15 cellular contexts compared by ENCODE assay signal in genomic region chr6:137097057-137097456, GRCh38. TPM values are rescaled to one million over a fixed set of nuclear protein-coding genes. Genes with fewer than 3 reads are reported as not detected.
DNase-seq lines count a peak whose midpoint lies in the region; ATAC-seq lines count a peak whose summit lies in the region.
"Had no signal": no experiment of that assay in that cellular context is flagged by ENCODE, and none has a peak within 500 bp of the region (broad histone marks: within the 10 kb centered on the region; RNA-seq: fewer than 3 reads in every experiment).

No MANE protein-coding gene starts in this region.

- DNase-seq in GM23248: peak; percentile 35
- DNase-seq in myocyte (ENCODE audit: low read depth): peak; percentile 43
- no peak for DNase-seq in H7
- DNase-seq in activated CD8-positive, alpha-beta memory T cell treated with anti-CD3 and anti-CD28 coated beads, Interleukin-2, amount 50 U/mL, for 4 hours: no peak
- DNase-seq: activated CD4-positive, alpha-beta T cell treated with anti-CD3 and anti-CD28 coated beads, Interleukin-2, amount 50 U/mL, for 48 hours; NCI-H187; NCI-H774; spleen; substantia nigra had no signal

- no peak overlapping the region for H3K4me2 ChIP-seq in GM23248 (ENCODE audit: unreplicated experiment)

- no peaks in the 10 kb centered on the region for H3K4me1 ChIP-seq in GM23248 (ENCODE audit: insufficient read depth)

- ATAC-seq in GM18873 (IDR thresholded peaks at IDR 0.05; ENCODE audit: low FRiP score, unreplicated experiment) (peak; percentile 47), HG03460 (IDR thresholded peaks at IDR 0.05; ENCODE audit: unreplicated experiment) (peak; percentile 37), GM21360 (IDR thresholded peaks at IDR 0.05; ENCODE audit: unreplicated experiment) (no peak)
- ATAC-seq: activated T-helper 17 cell treated with anti-CD3 and anti-CD28 coated beads, Interleukin-2, amount 50 U/mL, for 72 hours; HCT116 had no signal

- no peaks in the 10 kb centered on the region for H3K79me2 ChIP-seq in GM23248 (ENCODE audit: insufficient read depth)

- no peak overlapping the region for H3K4me3 ChIP-seq in GM23248
- H3K4me3 ChIP-seq in H7 (ENCODE audit: insufficient read depth, low read depth, low read length): no peak overlapping the region
- H3K4me3 ChIP-seq: spleen had no signal

- no peaks in the 10 kb centered on the region for H3K9me3 ChIP-seq in GM23248 (ENCODE audit: low read depth)
- H3K9me3 ChIP-seq: spleen had no signal

- no peak overlapping the region for H3K9ac ChIP-seq in GM23248

- H3K27me3 ChIP-seq in GM23248 (replicated peaks; ENCODE audit: insufficient read depth) (no peaks in the 10 kb centered on the region), H7 (ENCODE audit: control insufficient read depth, insufficient read depth, low read length) (no peaks in the 10 kb centered on the region)
- H3K27me3 ChIP-seq: spleen had no signal

- H3K9me2 ChIP-seq in GM23248 (ENCODE audit: insufficient read depth): no peaks in the 10 kb centered on the region

- in situ Hi-C loops in GM23248 (cut with MboI): loop anchor here (10.0 kb wide), 1 partner anchor 218 kb away; no protein-coding TSS in a partner anchor

- no peaks in the 10 kb centered on the region for H4K20me1 ChIP-seq in GM23248 (ENCODE audit: insufficient read depth)

- no peaks in the 10 kb centered on the region for H3K36me3 ChIP-seq in GM23248 (ENCODE audit: low read depth)
- no peaks in the 10 kb centered on the region for H3K36me3 ChIP-seq in H7 (replicated peaks; ENCODE audit: control insufficient read depth, insufficient read depth, low read length)
- H3K36me3 ChIP-seq: spleen had no signal

- H2AFZ ChIP-seq in GM23248: no peak overlapping the region

- no peaks in the 10 kb centered on the region for H3F3A ChIP-seq in GM23248 (ENCODE audit: insufficient read depth)

- H3K27ac ChIP-seq in GM23248: no peak overlapping the region
- H3K27ac ChIP-seq: C4-2B had no signal

RNA-seq across cellular contexts. Expression of gene IL20RA, which starts 52.3 kb away (rescaled TPM):
- 0.13 TPM in 1 of 2 replicates, not detected in the other for total RNA-seq in GM23248 (2014; rRNA removed; shearing (Covaris generic))
- polyA plus RNA-seq in GM23248 (2016; fragmentation: Nextera tagmentation; extraction: Ambion mirVana): not detected in 2 replicates
- total RNA-seq in myocyte: 6.4 and 6.7 TPM in 2 replicates
- 6.3 TPM for polyA plus RNA-seq in myocyte (2012)
- 0.26 and 0.28 TPM in 2 replicates for total RNA-seq in H7 (2014; rRNA removed; shearing (Covaris generic))
- total RNA-seq: spleen had no signal

Comparison
In these comparisons a context has a peak if more than half of its experiments do, and no peak if none do; other contexts are left out.
1. DNase-seq: peak in GM23248 (single experiment) and myocyte (single experiment); none in H7 (single experiment) and activated CD8-positive, alpha-beta memory T cell treated with anti-CD3 and anti-CD28 coated beads, Interleukin-2, amount 50 U/mL, for 4 hours (single experiment).